In genomic region chr2:172085460-172086159, GRCh38 we compare ENCODE assay signal across 8 cellular contexts. TPM values are rescaled to one million over a fixed set of nuclear protein-coding genes. Genes with fewer than 3 reads are reported as not detected.
DNase-seq lines count a peak whose midpoint lies in the region; ATAC-seq and TF ChIP-seq lines count a peak whose summit lies in the region.

DLX1 (plus strand) TSS chr2:172085507; CDS start chr2:172085678, 171 bp downstream.

- no peaks in the 10 kb centered on the region for H3K9me3 ChIP-seq in skeletal muscle satellite cell (replicated peaks; ENCODE audit: low read length)

- DNase-seq in SIG-M5 treated with dmso at 0.1 percent for 504 hours (lab: John Stamatoyannopoulos, UW; ENCODE audit: unreplicated experiment), result peak; percentile 41
- DNase-seq in SIG-M5 (lab: John Stamatoyannopoulos, UW), result no peak
- DNase-seq in foreskin keratinocyte, result no peak
- DNase-seq in SKM-1 treated with dmso at 0.1 percent for 144 hours (lab: John Stamatoyannopoulos, UW; ENCODE audit: unreplicated experiment), result no peak
- DNase-seq in NCI-H1436 (lab: John Stamatoyannopoulos, UW), result no peak

- ATAC-seq in HG02981 (IDR thresholded peaks at IDR 0.05; ENCODE audit: unreplicated experiment), result peak; percentile 13
- peak; percentile 13 for ATAC-seq in SK-N-SH treated with all-trans-retinoic acid at 6 μM for 48 hours
- ATAC-seq in foreskin keratinocyte, result peak; percentile 26

- H3K4me1 ChIP-seq in foreskin keratinocyte (no peaks in the 10 kb centered on the region), skeletal muscle satellite cell (ENCODE audit: control insufficient read depth, insufficient read depth, low read length) (peaks cover 38% of the 10 kb centered on the region)

- peak within 1 kb of the TSS; percentile 97 for H3K4me2 ChIP-seq in skeletal muscle satellite cell (ENCODE audit: low read length)

- peaks cover 12% of the 10 kb centered on the region for H3K36me3 ChIP-seq in skeletal muscle satellite cell (ENCODE audit: insufficient read depth, low read length)

- no peak for TF ChIP-seq CTCF in foreskin keratinocyte (conservative IDR thresholded peaks at IDR 0.05)

- H3K9ac ChIP-seq in skeletal muscle satellite cell (ENCODE audit: low read depth, low read length), result peak within 1 kb of the TSS; percentile 84

- H3K27me3 ChIP-seq in foreskin keratinocyte, result peaks cover 13% of the 10 kb centered on the region
- peaks cover 11% of the 10 kb centered on the region for H3K27me3 ChIP-seq in skeletal muscle satellite cell (ENCODE audit: control insufficient read depth, insufficient read depth, low read length)

- H3K27ac ChIP-seq in foreskin keratinocyte, result peak within 1 kb of the TSS; percentile 49

- peak within 1 kb of the TSS; percentile 89 for H3K4me3 ChIP-seq in skeletal muscle satellite cell (ENCODE audit: low read length)

TF ChIP-seq in SK-N-SH treated with all-trans-retinoic acid at 6 μM for 48 hours, 23 proteins besides CTCF, POLR2A, EP300 and RAD21:
- TF ChIP-seq PATZ1 (CRISPR knock-in tag; IDR thresholded peaks at IDR 0.05; ENCODE audit: borderline replicate concordance) (no peak), ARNTL (CRISPR knock-in tag; IDR thresholded peaks at IDR 0.05; ENCODE audit: borderline replicate concordance, low read depth) (no peak), PPARA (CRISPR knock-in tag; IDR thresholded peaks at IDR 0.05; ENCODE audit: borderline replicate concordance) (no peak), ZNF8 (CRISPR knock-in tag; IDR thresholded peaks at IDR 0.05) (no peak), POU6F1 (CRISPR knock-in tag; IDR thresholded peaks at IDR 0.05; ENCODE audit: borderline replicate concordance, low read depth) (no peak), CREB5 (CRISPR knock-in tag; IDR thresholded peaks at IDR 0.05; ENCODE audit: low read depth) (no peak)

RNA-seq across cellular contexts. Expression of gene DLX1, which starts in this region (rescaled TPM):
- total RNA-seq in foreskin keratinocyte, result 6.2 and 7.0 TPM in 2 replicates
- polyA plus RNA-seq in foreskin keratinocyte, result 5.9 and 6.5 TPM in 2 replicates
- total RNA-seq in skeletal muscle satellite cell (2012; rRNA removed), result 1.3 and 3.5 TPM in 2 replicates
